ENCODE assay signal across 14 cellular contexts in genomic region chr17:15185625-15185991, GRCh38.
A peak's percentile ranks its signal among the peaks of the same experiment; 100 is the strongest.
DNase-seq lines count a peak whose midpoint lies in the region; ATAC-seq, FAIRE-seq and TF ChIP-seq lines count a peak whose summit lies in the region.
"Had no signal": no experiment of that assay in that cellular context is flagged by ENCODE, and none has a peak within 500 bp of the region (broad histone marks: within the 10 kb centered on the region; RNA-seq: fewer than 3 reads in every experiment).

No MANE protein-coding gene starts in this region.

- no peaks in the 10 kb centered on the region for H3K4me1 ChIP-seq in HAP-1
- H3K4me1 ChIP-seq: SJCRH30 had no signal

- no peak for TF ChIP-seq CTCF in epithelial cell of proximal tubule (conservative IDR thresholded peaks at IDR 0.05; ENCODE audit: low read depth, low read length)
- no peak for TF ChIP-seq CTCF in nephron progenitor cell (IDR thresholded peaks at IDR 0.05)

- no peak overlapping the region for H3K4me3 ChIP-seq in epithelial cell of proximal tubule (ENCODE audit: low read depth, low read length)
- no peak overlapping the region for H3K4me3 ChIP-seq in HAP-1
- H3K4me3 ChIP-seq: SJCRH30 had no signal

- H3K36me3 ChIP-seq in HAP-1 (replicated peaks): no peaks in the 10 kb centered on the region
- H3K36me3 ChIP-seq: SJCRH30 had no signal

- DNase-seq in AML-193 (lab: John Stamatoyannopoulos, UW) (peak; percentile 22 to 38), MV-4-11 (lab: John Stamatoyannopoulos, UW) (peak; percentile 95), epithelial cell of proximal tubule (ENCODE audit: low read depth) (peak; percentile 32), mucosa of gallbladder (ENCODE audit: low spot score) (peak; percentile 11), frontal cortex (ENCODE audit: low spot score in 2 of 2) (no peak), nephron progenitor cell (no peak), HAP-1 (ENCODE audit: low spot score in 2 of 2) (no peak)
- DNase-seq in activated naive CD4-positive, alpha-beta T cell treated with anti-CD3 and anti-CD28 coated beads, Interleukin-2, amount 50 U/mL, for 72 hours (ENCODE audit: low spot score in 2 of 2): no peak
- DNase-seq: activated CD4-positive, alpha-beta T cell treated with anti-CD3 and anti-CD28 coated beads, Interleukin-2, amount 50 U/mL, for 48 hours; anterior cingulate cortex; NCI-H1930; occipital lobe had no signal

- FAIRE-seq in frontal cortex (lab: Jason Lieb, UNC): no peak
- FAIRE-seq: GM12892 had no signal

- H3K9me3 ChIP-seq in HAP-1: no peaks in the 10 kb centered on the region
- H3K9me3 ChIP-seq: SJCRH30 had no signal

- H3K4me1 Mint-ChIP-seq in nephron progenitor cell: peaks cover 7% of the 10 kb centered on the region

- H3K27ac Mint-ChIP-seq in activated naive CD4-positive, alpha-beta T cell treated with anti-CD3 and anti-CD28 coated beads, Interleukin-2, amount 50 U/mL, for 72 hours: no peak overlapping the region
- no peak overlapping the region for H3K27ac Mint-ChIP-seq in nephron progenitor cell

- in situ Hi-C loops in HAP-1 (cut with MboI; ENCODE audit: low sequenced_read_pairs): no loop called here

- no peaks in the 10 kb centered on the region for H3K36me3 Mint-ChIP-seq in activated naive CD4-positive, alpha-beta T cell treated with anti-CD3 and anti-CD28 coated beads, Interleukin-2, amount 50 U/mL, for 72 hours
- no peaks in the 10 kb centered on the region for H3K36me3 Mint-ChIP-seq in nephron progenitor cell (ENCODE audit: low read depth)

- H3K9me3 Mint-ChIP-seq in activated naive CD4-positive, alpha-beta T cell treated with anti-CD3 and anti-CD28 coated beads, Interleukin-2, amount 50 U/mL, for 72 hours: no peaks in the 10 kb centered on the region
- peaks cover 4% of the 10 kb centered on the region for H3K9me3 Mint-ChIP-seq in nephron progenitor cell

- ATAC-seq in activated naive CD4-positive, alpha-beta T cell treated with anti-CD3 and anti-CD28 coated beads, Interleukin-2, amount 50 U/mL, for 72 hours: no peak

- H3K4me3 Mint-ChIP-seq in nephron progenitor cell: no peak overlapping the region

- H3K27me3 Mint-ChIP-seq in nephron progenitor cell (ENCODE audit: low read depth, poor library complexity): no peaks in the 10 kb centered on the region

- H3K27me3 ChIP-seq in HAP-1 (ENCODE audit: low read depth): no peaks in the 10 kb centered on the region

Comparison
In these comparisons a context has a peak if more than half of its experiments do, and no peak if none do; other contexts are left out.
1. DNase-seq: peak in AML-193 (2 of 2), MV-4-11 (single experiment), epithelial cell of proximal tubule (single experiment) and mucosa of gallbladder (single experiment); none in activated naive CD4-positive, alpha-beta T cell treated with anti-CD3 and anti-CD28 coated beads, Interleukin-2, amount 50 U/mL, for 72 hours (0 of 2), frontal cortex (0 of 2), nephron progenitor cell (single experiment) and HAP-1 (0 of 2).